Comparison of ENCODE assay signal across 3 cellular contexts in the genomic region with DNA sequence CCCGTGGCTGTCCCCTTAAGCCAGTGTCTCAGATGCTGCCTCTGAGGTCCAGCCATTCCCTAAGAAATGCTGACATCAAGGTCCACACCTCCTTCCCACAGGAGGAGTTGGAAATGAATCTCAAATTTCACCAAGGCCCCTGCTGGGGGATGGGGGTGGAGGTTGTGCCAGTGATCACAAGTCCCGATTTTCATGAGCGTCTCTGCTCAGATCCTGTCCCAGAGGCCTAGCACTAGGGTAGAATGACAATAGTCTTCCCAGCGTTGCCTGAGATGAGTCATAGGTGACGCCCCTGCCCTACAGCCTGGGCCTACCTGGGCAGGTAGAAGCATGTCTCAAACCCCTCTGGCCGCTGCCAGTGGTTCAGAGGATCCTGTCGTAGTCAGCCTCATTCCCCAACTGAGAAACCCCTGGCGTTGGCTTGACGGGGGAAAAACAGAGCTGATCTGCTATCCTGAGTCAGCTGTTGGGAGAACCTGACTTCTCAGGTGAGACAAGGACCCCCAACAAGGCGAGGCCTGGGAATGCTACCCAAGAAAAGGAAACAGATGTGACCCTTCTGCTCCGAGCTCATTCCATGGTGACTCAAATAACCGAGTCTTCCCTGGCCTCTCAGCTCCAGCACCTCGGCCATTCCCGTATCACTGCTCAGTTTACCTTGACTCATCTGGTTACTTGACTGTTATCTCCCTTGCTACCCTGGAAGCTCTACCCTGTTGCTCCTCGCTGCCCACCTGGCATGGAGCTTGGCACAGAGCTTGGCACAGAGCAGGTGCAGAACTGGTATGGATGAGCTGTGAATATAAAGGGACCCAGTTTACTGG.
TF ChIP-seq lines count a peak whose summit lies in the region.

No MANE protein-coding gene starts in this region.

TF ChIP-seq in HCT116, 20 proteins besides CTCF, POLR2A, EP300 and RAD21 (continues in another document):
- TF ChIP-seq ZNF274 (IDR thresholded peaks at IDR 0.05; ENCODE audit: low read depth, low read length) (no peak), JUND (IDR thresholded peaks at IDR 0.05) (peak; percentile 94), YY1 (IDR thresholded peaks at IDR 0.05; ENCODE audit: extremely low read depth, insufficient replicate concordance, low read depth, low read length) (peak; percentile 49), SIN3A (IDR thresholded peaks at IDR 0.05; ENCODE audit: low read depth) (no peak), EZH2phosphoT487 (IDR thresholded peaks at IDR 0.05; ENCODE audit: borderline replicate concordance) (no peak), ELF1 (IDR thresholded peaks at IDR 0.05; ENCODE audit: borderline replicate concordance, low read depth) (no peak), SP1 (IDR thresholded peaks at IDR 0.05; ENCODE audit: low read depth) (peak; percentile 94), POLR2AphosphoS5 (IDR thresholded peaks at IDR 0.05; ENCODE audit: low read depth, low read length) (peak; percentile 80), FOSL1 (IDR thresholded peaks at IDR 0.05; ENCODE audit: low read depth) (peak; percentile 94), EGR1 (IDR thresholded peaks at IDR 0.05; ENCODE audit: low read depth) (peak; percentile 38; the same call in 1 of the 2 replicates), ZFX (IDR thresholded peaks at IDR 0.05) (peak; percentile 66), CBX3 (IDR thresholded peaks at IDR 0.05; ENCODE audit: low read depth) (peak; percentile 95)
- TF ChIP-seq, protein P1, sequence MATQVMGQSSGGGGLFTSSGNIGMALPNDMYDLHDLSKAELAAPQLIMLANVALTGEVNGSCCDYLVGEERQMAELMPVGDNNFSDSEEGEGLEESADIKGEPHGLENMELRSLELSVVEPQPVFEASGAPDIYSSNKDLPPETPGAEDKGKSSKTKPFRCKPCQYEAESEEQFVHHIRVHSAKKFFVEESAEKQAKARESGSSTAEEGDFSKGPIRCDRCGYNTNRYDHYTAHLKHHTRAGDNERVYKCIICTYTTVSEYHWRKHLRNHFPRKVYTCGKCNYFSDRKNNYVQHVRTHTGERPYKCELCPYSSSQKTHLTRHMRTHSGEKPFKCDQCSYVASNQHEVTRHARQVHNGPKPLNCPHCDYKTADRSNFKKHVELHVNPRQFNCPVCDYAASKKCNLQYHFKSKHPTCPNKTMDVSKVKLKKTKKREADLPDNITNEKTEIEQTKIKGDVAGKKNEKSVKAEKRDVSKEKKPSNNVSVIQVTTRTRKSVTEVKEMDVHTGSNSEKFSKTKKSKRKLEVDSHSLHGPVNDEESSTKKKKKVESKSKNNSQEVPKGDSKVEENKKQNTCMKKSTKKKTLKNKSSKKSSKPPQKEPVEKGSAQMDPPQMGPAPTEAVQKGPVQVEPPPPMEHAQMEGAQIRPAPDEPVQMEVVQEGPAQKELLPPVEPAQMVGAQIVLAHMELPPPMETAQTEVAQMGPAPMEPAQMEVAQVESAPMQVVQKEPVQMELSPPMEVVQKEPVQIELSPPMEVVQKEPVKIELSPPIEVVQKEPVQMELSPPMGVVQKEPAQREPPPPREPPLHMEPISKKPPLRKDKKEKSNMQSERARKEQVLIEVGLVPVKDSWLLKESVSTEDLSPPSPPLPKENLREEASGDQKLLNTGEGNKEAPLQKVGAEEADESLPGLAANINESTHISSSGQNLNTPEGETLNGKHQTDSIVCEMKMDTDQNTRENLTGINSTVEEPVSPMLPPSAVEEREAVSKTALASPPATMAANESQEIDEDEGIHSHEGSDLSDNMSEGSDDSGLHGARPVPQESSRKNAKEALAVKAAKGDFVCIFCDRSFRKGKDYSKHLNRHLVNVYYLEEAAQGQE (IDR thresholded peaks at IDR 0.05; ENCODE audit: low read depth), result no peak
- TF ChIP-seq, protein P2, sequence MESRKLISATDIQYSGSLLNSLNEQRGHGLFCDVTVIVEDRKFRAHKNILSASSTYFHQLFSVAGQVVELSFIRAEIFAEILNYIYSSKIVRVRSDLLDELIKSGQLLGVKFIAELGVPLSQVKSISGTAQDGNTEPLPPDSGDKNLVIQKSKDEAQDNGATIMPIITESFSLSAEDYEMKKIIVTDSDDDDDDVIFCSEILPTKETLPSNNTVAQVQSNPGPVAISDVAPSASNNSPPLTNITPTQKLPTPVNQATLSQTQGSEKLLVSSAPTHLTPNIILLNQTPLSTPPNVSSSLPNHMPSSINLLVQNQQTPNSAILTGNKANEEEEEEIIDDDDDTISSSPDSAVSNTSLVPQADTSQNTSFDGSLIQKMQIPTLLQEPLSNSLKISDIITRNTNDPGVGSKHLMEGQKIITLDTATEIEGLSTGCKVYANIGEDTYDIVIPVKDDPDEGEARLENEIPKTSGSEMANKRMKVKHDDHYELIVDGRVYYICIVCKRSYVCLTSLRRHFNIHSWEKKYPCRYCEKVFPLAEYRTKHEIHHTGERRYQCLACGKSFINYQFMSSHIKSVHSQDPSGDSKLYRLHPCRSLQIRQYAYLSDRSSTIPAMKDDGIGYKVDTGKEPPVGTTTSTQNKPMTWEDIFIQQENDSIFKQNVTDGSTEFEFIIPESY (IDR thresholded peaks at IDR 0.05; ENCODE audit: extremely low read depth, insufficient replicate concordance, low read length), result peak; percentile 79

TF ChIP-seq in H1, 55 proteins besides CTCF, POLR2A, EP300 and RAD21:
- peak; percentile 15; the same call in 1 of the 2 replicates for TF ChIP-seq TAF1 (IDR thresholded peaks at IDR 0.05; ENCODE audit: low read depth, low read length)
- TF ChIP-seq TEAD4 (IDR thresholded peaks at IDR 0.05; ENCODE audit: low read depth, low read length), result no peak
- 0 out of 2 replicates have a peak, but pooled peaks have one; percentile 16 for TF ChIP-seq SP1 (IDR thresholded peaks at IDR 0.05; ENCODE audit: low read depth, low read length)
- TF ChIP-seq CREB1 (IDR thresholded peaks at IDR 0.05), result peak; percentile 44; the same call in 1 of the 2 replicates
- TF ChIP-seq, protein P3, sequence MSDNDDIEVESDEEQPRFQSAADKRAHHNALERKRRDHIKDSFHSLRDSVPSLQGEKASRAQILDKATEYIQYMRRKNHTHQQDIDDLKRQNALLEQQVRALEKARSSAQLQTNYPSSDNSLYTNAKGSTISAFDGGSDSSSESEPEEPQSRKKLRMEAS (IDR thresholded peaks at IDR 0.05), result 0 out of 2 replicates have a peak, but pooled peaks have one; percentile 22
- no peak for TF ChIP-seq NRF1 (IDR thresholded peaks at IDR 0.05; ENCODE audit: low read depth, low read length)
- TF ChIP-seq JUND (IDR thresholded peaks at IDR 0.05; ENCODE audit: low read length), result peak; percentile 87

TF ChIP-seq in HEK293T, 16 proteins besides CTCF, POLR2A, EP300 and RAD21:
- TF ChIP-seq TARDBP (IDR thresholded peaks at IDR 0.05), result no peak
- TF ChIP-seq ZNF384 (IDR thresholded peaks at IDR 0.05), result no peak
- no peak for TF ChIP-seq LEF1 (IDR thresholded peaks at IDR 0.05; ENCODE audit: borderline replicate concordance)
- no peak for TF ChIP-seq ELF4 (IDR thresholded peaks at IDR 0.05)
- TF ChIP-seq FOXM1 (IDR thresholded peaks at IDR 0.05; ENCODE audit: borderline replicate concordance), result no peak
- no peak for TF ChIP-seq FOXK2 (IDR thresholded peaks at IDR 0.05)
- no peak for TF ChIP-seq FOXA1 (IDR thresholded peaks at IDR 0.05)
- TF ChIP-seq SUZ12 (IDR thresholded peaks at IDR 0.05), result no peak
- TF ChIP-seq, protein P4, sequence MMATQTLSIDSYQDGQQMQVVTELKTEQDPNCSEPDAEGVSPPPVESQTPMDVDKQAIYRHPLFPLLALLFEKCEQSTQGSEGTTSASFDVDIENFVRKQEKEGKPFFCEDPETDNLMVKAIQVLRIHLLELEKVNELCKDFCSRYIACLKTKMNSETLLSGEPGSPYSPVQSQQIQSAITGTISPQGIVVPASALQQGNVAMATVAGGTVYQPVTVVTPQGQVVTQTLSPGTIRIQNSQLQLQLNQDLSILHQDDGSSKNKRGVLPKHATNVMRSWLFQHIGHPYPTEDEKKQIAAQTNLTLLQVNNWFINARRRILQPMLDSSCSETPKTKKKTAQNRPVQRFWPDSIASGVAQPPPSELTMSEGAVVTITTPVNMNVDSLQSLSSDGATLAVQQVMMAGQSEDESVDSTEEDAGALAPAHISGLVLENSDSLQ (IDR thresholded peaks at IDR 0.05), result no peak
- TF ChIP-seq HDGF (IDR thresholded peaks at IDR 0.05; ENCODE audit: borderline replicate concordance), result no peak
- TF ChIP-seq L3MBTL2 (conservative IDR thresholded peaks at IDR 0.05), result no peak
- no peak for TF ChIP-seq CTBP1 (IDR thresholded peaks at IDR 0.05; ENCODE audit: borderline replicate concordance)
- no peak for TF ChIP-seq NFRKB (IDR thresholded peaks at IDR 0.05)
- no peak for TF ChIP-seq BHLHE40 (IDR thresholded peaks at IDR 0.05; ENCODE audit: borderline replicate concordance)
